9 cellular contexts compared by ENCODE assay signal in the genomic region with DNA sequence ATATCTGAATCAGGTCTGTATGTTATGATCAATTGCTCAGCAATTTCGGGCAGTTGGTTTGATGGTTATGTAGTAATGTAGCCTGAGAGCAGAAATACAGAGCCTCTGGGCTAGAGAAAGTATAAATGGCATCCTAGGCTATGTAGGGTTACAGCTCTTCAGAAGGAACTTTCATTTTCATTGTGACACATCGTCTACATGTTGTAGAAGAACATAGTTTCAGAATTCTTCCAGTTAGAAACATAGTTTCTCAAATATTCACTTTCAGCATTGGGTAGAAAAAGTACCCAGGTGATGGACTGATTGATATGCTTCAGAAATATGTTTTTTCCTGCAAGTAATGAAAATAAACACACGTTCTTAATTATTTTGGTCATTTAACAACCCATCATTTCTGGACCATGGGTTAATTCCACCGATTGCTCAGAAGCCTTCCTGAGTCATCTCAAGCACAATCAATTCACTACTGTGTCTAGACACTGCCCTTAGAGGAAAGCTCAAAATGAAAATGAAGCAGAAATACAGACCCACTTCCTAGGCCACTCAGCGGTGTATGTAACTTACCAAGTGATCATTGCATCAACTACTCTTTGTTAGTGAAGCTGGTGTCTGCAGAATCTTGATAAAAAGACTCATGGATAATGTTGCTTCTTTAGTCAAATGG.
DNase-seq lines count a peak whose midpoint lies in the region; ATAC-seq and TF ChIP-seq lines count a peak whose summit lies in the region.
"Had no signal": no experiment of that assay in that cellular context is flagged by ENCODE, and none has a peak within 500 bp of the region (broad histone marks: within the 10 kb centered on the region; RNA-seq: fewer than 3 reads in every experiment).

No MANE protein-coding gene starts in this region.

- TF ChIP-seq POLR2A in IMR-90 (IDR thresholded peaks at IDR 0.05; ENCODE audit: low read depth, low read length): no peak

- H3K9ac ChIP-seq in IMR-90 (ENCODE audit: low read depth, low read length): no peak overlapping the region

- H3K9me3 ChIP-seq in IMR-90 (ENCODE audit: control insufficient read depth, insufficient read depth, low read length): no peaks in the 10 kb centered on the region

- WGBS in IMR-90 (ENCODE audit: extremely low coverage in 2 of 2, insufficient read length in 1 of 2), 2 experiments: no CpG with 5 or more reads among the region's 5 CpGs

- no peak overlapping the region for H4K5ac ChIP-seq in IMR-90 (ENCODE audit: low read depth, low read length)

- peak overlapping the region; percentile 46; the same call in 1 of the 2 replicates for H3K4me2 ChIP-seq in IMR-90 (ENCODE audit: low read depth, low read length)

- no peaks in the 10 kb centered on the region for H4K20me1 ChIP-seq in IMR-90 (ENCODE audit: insufficient read depth, low read length)

- no peak overlapping the region; the same call in 1 of the 2 replicates for H3K14ac ChIP-seq in IMR-90 (replicated peaks; ENCODE audit: low read depth, low read length)

- no peak overlapping the region for H2BK20ac ChIP-seq in IMR-90 (ENCODE audit: low read depth, low read length)

- TF ChIP-seq RAD21 in IMR-90 (IDR thresholded peaks at IDR 0.05; ENCODE audit: low read length): no peak

- H2AFZ ChIP-seq in IMR-90 (replicated peaks; ENCODE audit: low read length, poor library complexity): no peak overlapping the region

- H3K79me1 ChIP-seq in IMR-90 (ENCODE audit: low read depth in 1 of 2, low read length in 2 of 2): no peaks in the 10 kb centered on the region

- no peaks in the 10 kb centered on the region for H3K36me3 ChIP-seq in IMR-90 (ENCODE audit: control insufficient read depth, insufficient read depth, low read length)

- DNase-seq in IMR-90: peak; percentile 21
- DNase-seq in fibroblast of the aortic adventitia (ENCODE audit: low read depth): peak; percentile 20
- DNase-seq in AG08395 (ENCODE audit: low spot score): no peak
- DNase-seq in NCI-H2029 treated with DMSO at 0.1 percent for 48 hours (lab: John Stamatoyannopoulos, UW): no peak
- no peak for DNase-seq in NCI-H146 (lab: John Stamatoyannopoulos, UW)
- DNase-seq in islet precursor cell: no peak
- DNase-seq: nephron progenitor cell had no signal

- in situ Hi-C loops in IMR-90 (cut with MboI; ENCODE audit: low sequenced_read_pairs): no loop called here

- BruUV-seq in IMR-90 (replicated peaks; lab: Mats Ljungman, UMichigan): no TSS peak

- H3K4me3 ChIP-seq in IMR-90 (ENCODE audit: insufficient read depth, low read depth, low read length): no peak overlapping the region
- no peak overlapping the region for H3K4me3 ChIP-seq in fibroblast of the aortic adventitia (ENCODE audit: low read depth, low read length)

- H3K4ac ChIP-seq in IMR-90 (ENCODE audit: low read depth, low read length): no peak overlapping the region

- H2BK15ac ChIP-seq in IMR-90 (ENCODE audit: low read depth, low read length): no peak overlapping the region

- intact Hi-C loops in IMR-90 (cut with micrococcal nuclease): no loop called here

- H3K27ac ChIP-seq in IMR-90 (ENCODE audit: insufficient read depth, low read length): no peak overlapping the region

- no peak overlapping the region for H2BK5ac ChIP-seq in IMR-90 (ENCODE audit: low read depth, low read length, poor library complexity, severe bottlenecking)

- no peak overlapping the region for H2BK120ac ChIP-seq in IMR-90 (ENCODE audit: low read depth, low read length)

- dilution Hi-C loops in IMR-90 (cut with HindIII; ENCODE audit: low sequenced_read_pairs, unreplicated experiment): no loop called here

- H3K4me1 ChIP-seq in IMR-90 (ENCODE audit: control insufficient read depth, insufficient read depth, low read length): peaks cover 3% of the 10 kb centered on the region

- no peak overlapping the region for H4K8ac ChIP-seq in IMR-90 (ENCODE audit: low read depth in 2 of 2, low read length in 2 of 2)

- no peak overlapping the region for H2AK9ac ChIP-seq in IMR-90 (replicated peaks; ENCODE audit: low read depth, low read length, poor library complexity)

- no peak overlapping the region for H4K91ac ChIP-seq in IMR-90 (ENCODE audit: insufficient read depth, low read depth, low read length)

- H3K23ac ChIP-seq in IMR-90 (ENCODE audit: low read depth, low read length): no peak overlapping the region

- CTCF ChIA-PET in IMR-90 (lab: Yijun Ruan, JAX): no interaction called here

- no peak overlapping the region for H3K56ac ChIP-seq in IMR-90 (ENCODE audit: extremely low read depth, insufficient read depth, low read length)

- POLR2A ChIA-PET in IMR-90 (lab: Charles Lee; ENCODE audit: unreplicated experiment): no interaction called here

- H3K18ac ChIP-seq in IMR-90 (ENCODE audit: low read depth, low read length): 0 out of 2 replicates have a peak overlapping the region, but pooled peaks have one; percentile 7

- H3K9me1 ChIP-seq in IMR-90 (ENCODE audit: insufficient read depth, low read length): no peaks in the 10 kb centered on the region

- ATAC-seq in GM18517 (IDR thresholded peaks at IDR 0.05; ENCODE audit: unreplicated experiment) (peak; percentile 98), GM21717 (IDR thresholded peaks at IDR 0.05; ENCODE audit: unreplicated experiment) (peak; percentile 97), IMR-90 (ENCODE audit: low read depth) (peak; percentile 68)

- no peaks in the 10 kb centered on the region for H3K27me3 ChIP-seq in IMR-90 (ENCODE audit: control insufficient read depth, insufficient read depth, low read length)

- H2AK5ac ChIP-seq in IMR-90 (ENCODE audit: low read depth, low read length): no peak overlapping the region

- TF ChIP-seq CTCF in IMR-90 (conservative IDR thresholded peaks at IDR 0.05; ENCODE audit: low read depth, low read length): no peak
- TF ChIP-seq CTCF in fibroblast of the aortic adventitia (IDR thresholded peaks at IDR 0.05; ENCODE audit: insufficient read depth, low read length): no peak

TF ChIP-seq in IMR-90, 13 proteins besides CTCF, POLR2A, EP300 and RAD21:
- no peak for TF ChIP-seq SMC3 (IDR thresholded peaks at IDR 0.05; ENCODE audit: low read depth, low read length)
- TF ChIP-seq MXI1 (IDR thresholded peaks at IDR 0.05; ENCODE audit: borderline replicate concordance, low read depth, low read length): no peak
- no peak for TF ChIP-seq RFX5 (IDR thresholded peaks at IDR 0.05; ENCODE audit: low read depth, low read length)
- TF ChIP-seq RCOR1 (IDR thresholded peaks at IDR 0.05; ENCODE audit: insufficient replicate concordance, low read length): no peak
- no peak for TF ChIP-seq FOS (IDR thresholded peaks at IDR 0.05; ENCODE audit: low read depth, low read length)

Comparison
In these comparisons a context has a peak if more than half of its experiments do, and no peak if none do; other contexts are left out.
1. DNase-seq: peak in IMR-90 (single experiment) and fibroblast of the aortic adventitia (single experiment); none in AG08395 (single experiment), NCI-H2029 treated with DMSO at 0.1 percent for 48 hours (single experiment), NCI-H146 (single experiment) and islet precursor cell (single experiment).
2. Peak in every context shown above with its lines, with median percentiles within 50 percentile points of each other: ATAC-seq.